ENCODE assay signal across 1 cellular context in the genomic region with DNA sequence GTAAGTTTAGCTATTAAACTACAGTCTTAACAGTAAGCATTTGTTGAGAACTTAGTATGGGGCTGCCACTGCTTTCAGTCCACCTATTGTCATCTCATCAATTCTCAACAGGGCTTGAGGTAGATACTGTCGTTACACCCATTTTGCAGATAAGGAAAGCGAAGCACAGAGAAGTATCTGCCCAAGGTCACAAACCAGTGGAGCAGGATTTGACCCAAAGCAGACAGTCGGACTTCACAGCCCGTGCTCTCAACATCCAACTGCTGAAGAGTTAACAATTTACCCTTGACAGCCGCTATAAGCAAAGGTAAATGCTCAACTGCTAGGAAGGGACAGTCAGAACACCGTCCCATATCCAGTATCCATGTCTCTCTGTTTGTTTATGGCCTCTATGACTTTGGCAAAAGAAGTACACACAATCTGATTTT.
TF ChIP-seq lines count a peak whose summit lies in the region.

No MANE protein-coding gene starts in this region.

TF ChIP-seq in HepG2, 621 proteins besides CTCF, POLR2A, EP300 and RAD21 (continued from another document and continues in another):
- TF ChIP-seq, protein P1, sequence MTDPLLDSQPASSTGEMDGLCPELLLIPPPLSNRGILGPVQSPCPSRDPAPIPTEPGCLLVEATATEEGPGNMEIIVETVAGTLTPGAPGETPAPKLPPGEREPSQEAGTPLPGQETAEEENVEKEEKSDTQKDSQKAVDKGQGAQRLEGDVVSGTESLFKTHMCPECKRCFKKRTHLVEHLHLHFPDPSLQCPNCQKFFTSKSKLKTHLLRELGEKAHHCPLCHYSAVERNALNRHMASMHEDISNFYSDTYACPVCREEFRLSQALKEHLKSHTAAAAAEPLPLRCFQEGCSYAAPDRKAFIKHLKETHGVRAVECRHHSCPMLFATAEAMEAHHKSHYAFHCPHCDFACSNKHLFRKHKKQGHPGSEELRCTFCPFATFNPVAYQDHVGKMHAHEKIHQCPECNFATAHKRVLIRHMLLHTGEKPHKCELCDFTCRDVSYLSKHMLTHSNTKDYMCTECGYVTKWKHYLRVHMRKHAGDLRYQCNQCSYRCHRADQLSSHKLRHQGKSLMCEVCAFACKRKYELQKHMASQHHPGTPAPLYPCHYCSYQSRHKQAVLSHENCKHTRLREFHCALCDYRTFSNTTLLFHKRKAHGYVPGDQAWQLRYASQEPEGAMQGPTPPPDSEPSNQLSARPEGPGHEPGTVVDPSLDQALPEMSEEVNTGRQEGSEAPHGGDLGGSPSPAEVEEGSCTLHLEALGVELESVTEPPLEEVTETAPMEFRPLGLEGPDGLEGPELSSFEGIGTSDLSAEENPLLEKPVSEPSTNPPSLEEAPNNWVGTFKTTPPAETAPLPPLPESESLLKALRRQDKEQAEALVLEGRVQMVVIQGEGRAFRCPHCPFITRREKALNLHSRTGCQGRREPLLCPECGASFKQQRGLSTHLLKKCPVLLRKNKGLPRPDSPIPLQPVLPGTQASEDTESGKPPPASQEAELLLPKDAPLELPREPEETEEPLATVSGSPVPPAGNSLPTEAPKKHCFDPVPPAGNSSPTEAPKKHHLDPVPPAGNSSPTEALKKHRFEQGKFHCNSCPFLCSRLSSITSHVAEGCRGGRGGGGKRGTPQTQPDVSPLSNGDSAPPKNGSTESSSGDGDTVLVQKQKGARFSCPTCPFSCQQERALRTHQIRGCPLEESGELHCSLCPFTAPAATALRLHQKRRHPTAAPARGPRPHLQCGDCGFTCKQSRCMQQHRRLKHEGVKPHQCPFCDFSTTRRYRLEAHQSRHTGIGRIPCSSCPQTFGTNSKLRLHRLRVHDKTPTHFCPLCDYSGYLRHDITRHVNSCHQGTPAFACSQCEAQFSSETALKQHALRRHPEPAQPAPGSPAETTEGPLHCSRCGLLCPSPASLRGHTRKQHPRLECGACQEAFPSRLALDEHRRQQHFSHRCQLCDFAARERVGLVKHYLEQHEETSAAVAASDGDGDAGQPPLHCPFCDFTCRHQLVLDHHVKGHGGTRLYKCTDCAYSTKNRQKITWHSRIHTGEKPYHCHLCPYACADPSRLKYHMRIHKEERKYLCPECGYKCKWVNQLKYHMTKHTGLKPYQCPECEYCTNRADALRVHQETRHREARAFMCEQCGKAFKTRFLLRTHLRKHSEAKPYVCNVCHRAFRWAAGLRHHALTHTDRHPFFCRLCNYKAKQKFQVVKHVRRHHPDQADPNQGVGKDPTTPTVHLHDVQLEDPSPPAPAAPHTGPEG (CRISPR knock-in tag; IDR thresholded peaks at IDR 0.05) = no peak
- TF ChIP-seq FLYWCH1 (CRISPR knock-in tag; IDR thresholded peaks at IDR 0.05) = no peak
- TF ChIP-seq ZNF564 (CRISPR knock-in tag; IDR thresholded peaks at IDR 0.05) = peak; percentile 78; the same call in 1 of the 2 replicates
- no peak for TF ChIP-seq MXD1 (CRISPR knock-in tag; IDR thresholded peaks at IDR 0.05)
- 0 out of 2 replicates have a peak, but pooled peaks have one; percentile 36 for TF ChIP-seq STAT6 (CRISPR knock-in tag; IDR thresholded peaks at IDR 0.05; ENCODE audit: borderline replicate concordance)
- no peak for TF ChIP-seq ZNF343 (CRISPR knock-in tag; IDR thresholded peaks at IDR 0.05)
- no peak for TF ChIP-seq BCLAF1 (IDR thresholded peaks at IDR 0.05)
- TF ChIP-seq ZNF790 (CRISPR knock-in tag; IDR thresholded peaks at IDR 0.05; ENCODE audit: borderline replicate concordance) = no peak
- TF ChIP-seq DMAP1 (CRISPR knock-in tag; IDR thresholded peaks at IDR 0.05) = 0 out of 2 replicates have a peak, but pooled peaks have one; percentile 16
- TF ChIP-seq, protein P2, sequence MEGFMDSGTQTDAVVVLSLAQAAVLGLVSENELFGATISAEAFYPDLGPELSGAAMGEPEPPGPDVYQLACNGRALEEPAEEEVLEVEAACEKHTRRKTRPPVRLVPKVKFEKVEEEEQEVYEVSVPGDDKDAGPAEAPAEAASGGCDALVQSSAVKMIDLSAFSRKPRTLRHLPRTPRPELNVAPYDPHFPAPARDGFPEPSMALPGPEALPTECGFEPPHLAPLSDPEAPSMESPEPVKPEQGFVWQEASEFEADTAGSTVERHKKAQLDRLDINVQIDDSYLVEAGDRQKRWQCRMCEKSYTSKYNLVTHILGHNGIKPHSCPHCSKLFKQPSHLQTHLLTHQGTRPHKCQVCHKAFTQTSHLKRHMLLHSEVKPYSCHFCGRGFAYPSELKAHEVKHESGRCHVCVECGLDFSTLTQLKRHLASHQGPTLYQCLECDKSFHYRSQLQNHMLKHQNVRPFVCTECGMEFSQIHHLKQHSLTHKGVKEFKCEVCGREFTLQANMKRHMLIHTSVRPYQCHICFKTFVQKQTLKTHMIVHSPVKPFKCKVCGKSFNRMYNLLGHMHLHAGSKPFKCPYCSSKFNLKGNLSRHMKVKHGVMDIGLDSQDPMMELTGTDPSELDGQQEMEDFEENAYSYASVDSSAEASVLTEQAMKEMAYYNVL (CRISPR knock-in tag; IDR thresholded peaks at IDR 0.05; ENCODE audit: borderline replicate concordance) = 0 out of 2 replicates have a peak, but pooled peaks have one; percentile 67
- TF ChIP-seq ZNF605 (CRISPR knock-in tag; IDR thresholded peaks at IDR 0.05) = no peak
- no peak for TF ChIP-seq FOXM1 (CRISPR knock-in tag; IDR thresholded peaks at IDR 0.05)
- TF ChIP-seq, protein P3, sequence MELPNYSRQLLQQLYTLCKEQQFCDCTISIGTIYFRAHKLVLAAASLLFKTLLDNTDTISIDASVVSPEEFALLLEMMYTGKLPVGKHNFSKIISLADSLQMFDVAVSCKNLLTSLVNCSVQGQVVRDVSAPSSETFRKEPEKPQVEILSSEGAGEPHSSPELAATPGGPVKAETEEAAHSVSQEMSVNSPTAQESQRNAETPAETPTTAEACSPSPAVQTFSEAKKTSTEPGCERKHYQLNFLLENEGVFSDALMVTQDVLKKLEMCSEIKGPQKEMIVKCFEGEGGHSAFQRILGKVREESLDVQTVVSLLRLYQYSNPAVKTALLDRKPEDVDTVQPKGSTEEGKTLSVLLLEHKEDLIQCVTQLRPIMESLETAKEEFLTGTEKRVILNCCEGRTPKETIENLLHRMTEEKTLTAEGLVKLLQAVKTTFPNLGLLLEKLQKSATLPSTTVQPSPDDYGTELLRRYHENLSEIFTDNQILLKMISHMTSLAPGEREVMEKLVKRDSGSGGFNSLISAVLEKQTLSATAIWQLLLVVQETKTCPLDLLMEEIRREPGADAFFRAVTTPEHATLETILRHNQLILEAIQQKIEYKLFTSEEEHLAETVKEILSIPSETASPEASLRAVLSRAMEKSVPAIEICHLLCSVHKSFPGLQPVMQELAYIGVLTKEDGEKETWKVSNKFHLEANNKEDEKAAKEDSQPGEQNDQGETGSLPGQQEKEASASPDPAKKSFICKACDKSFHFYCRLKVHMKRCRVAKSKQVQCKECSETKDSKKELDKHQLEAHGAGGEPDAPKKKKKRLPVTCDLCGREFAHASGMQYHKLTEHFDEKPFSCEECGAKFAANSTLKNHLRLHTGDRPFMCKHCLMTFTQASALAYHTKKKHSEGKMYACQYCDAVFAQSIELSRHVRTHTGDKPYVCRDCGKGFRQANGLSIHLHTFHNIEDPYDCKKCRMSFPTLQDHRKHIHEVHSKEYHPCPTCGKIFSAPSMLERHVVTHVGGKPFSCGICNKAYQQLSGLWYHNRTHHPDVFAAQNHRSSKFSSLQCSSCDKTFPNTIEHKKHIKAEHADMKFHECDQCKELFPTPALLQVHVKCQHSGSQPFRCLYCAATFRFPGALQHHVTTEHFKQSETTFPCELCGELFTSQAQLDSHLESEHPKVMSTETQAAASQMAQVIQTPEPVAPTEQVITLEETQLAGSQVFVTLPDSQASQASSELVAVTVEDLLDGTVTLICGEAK (IDR thresholded peaks at IDR 0.05) = no peak
- TF ChIP-seq, protein P3 (CRISPR knock-in tag; IDR thresholded peaks at IDR 0.05) = no peak
- TF ChIP-seq, protein P4, sequence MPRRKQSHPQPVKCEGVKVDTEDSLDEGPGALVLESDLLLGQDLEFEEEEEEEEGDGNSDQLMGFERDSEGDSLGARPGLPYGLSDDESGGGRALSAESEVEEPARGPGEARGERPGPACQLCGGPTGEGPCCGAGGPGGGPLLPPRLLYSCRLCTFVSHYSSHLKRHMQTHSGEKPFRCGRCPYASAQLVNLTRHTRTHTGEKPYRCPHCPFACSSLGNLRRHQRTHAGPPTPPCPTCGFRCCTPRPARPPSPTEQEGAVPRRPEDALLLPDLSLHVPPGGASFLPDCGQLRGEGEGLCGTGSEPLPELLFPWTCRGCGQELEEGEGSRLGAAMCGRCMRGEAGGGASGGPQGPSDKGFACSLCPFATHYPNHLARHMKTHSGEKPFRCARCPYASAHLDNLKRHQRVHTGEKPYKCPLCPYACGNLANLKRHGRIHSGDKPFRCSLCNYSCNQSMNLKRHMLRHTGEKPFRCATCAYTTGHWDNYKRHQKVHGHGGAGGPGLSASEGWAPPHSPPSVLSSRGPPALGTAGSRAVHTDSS (CRISPR knock-in tag; conservative IDR thresholded peaks at IDR 0.05) = no peak
- no peak for TF ChIP-seq ATM (IDR thresholded peaks at IDR 0.05; ENCODE audit: borderline replicate concordance)
